Comparison of ENCODE assay signal across 8 cellular contexts in genomic region chr21:33976082-33976979, GRCh38.
DNase-seq lines count a peak whose midpoint lies in the region; ATAC-seq and TF ChIP-seq lines count a peak whose summit lies in the region.

No MANE protein-coding gene starts in this region.

- DNase-seq in activated gamma-delta T cell treated with Interleukin-2 at 50 U/mL for 16 hours (peak; percentile 52), activated gamma-delta T cell (lab: John Stamatoyannopoulos, UW) (no peak), fibroblast of pulmonary artery (ENCODE audit: low read depth) (peak; percentile 87), sciatic nerve (ENCODE audit: low spot score) (no peak), NCI-H1930 (lab: John Stamatoyannopoulos, UW) (no peak)
- DNase-seq in activated T-cell treated with anti-CD3 and anti-CD28 coated beads, Interleukin-2, amount 50 U/mL, for 1 hour, result peak; percentile 47

- no peaks in the 10 kb centered on the region for H3K36me3 ChIP-seq in OCI-LY3 (replicated peaks; ENCODE audit: low read depth, low read length)

- peak; percentile 44 for ATAC-seq in HG02970 (IDR thresholded peaks at IDR 0.05; ENCODE audit: low FRiP score, unreplicated experiment)
- ATAC-seq in sciatic nerve, result peak; percentile 75

- H3K4me3 ChIP-seq in OCI-LY3 (ENCODE audit: low read length), result peak overlapping the region; percentile 52
- peak overlapping the region; percentile 10 for H3K4me3 ChIP-seq in fibroblast of pulmonary artery (replicated peaks; ENCODE audit: low read depth, low read length)

- peak overlapping the region; percentile 62 for H2AFZ ChIP-seq in OCI-LY3 (ENCODE audit: low read depth, low read length)

- peak overlapping the region; percentile 51 for H3K9ac ChIP-seq in OCI-LY3 (ENCODE audit: low read length)

- peak overlapping the region; percentile 56 for H3K27ac ChIP-seq in OCI-LY3 (ENCODE audit: low read length)

- peak overlapping the region; percentile 75 for H3K4me2 ChIP-seq in OCI-LY3 (ENCODE audit: low read length)

- no peaks in the 10 kb centered on the region for H3K9me3 ChIP-seq in OCI-LY3 (ENCODE audit: insufficient read depth, low read length)

- H3K27me3 ChIP-seq in OCI-LY3 (ENCODE audit: low read depth, low read length), result no peaks in the 10 kb centered on the region

- no peaks in the 10 kb centered on the region for H4K20me1 ChIP-seq in OCI-LY3 (ENCODE audit: insufficient read depth, low read length)

- TF ChIP-seq CTCF in OCI-LY3 (IDR thresholded peaks at IDR 0.05; ENCODE audit: low read depth, low read length), result no peak
- no peak for TF ChIP-seq CTCF in fibroblast of pulmonary artery (IDR thresholded peaks at IDR 0.05; ENCODE audit: low read length, missing control alignments)

- H3K4me1 ChIP-seq in OCI-LY3 (ENCODE audit: low read length), result peaks cover 22% of the 10 kb centered on the region

- intact Hi-C loops in sciatic nerve (cut with DNase I), result no loop called here

- no peaks in the 10 kb centered on the region for H3K79me2 ChIP-seq in OCI-LY3 (ENCODE audit: low read length)

Comparison
In these comparisons a context has a peak if more than half of its experiments do, and no peak if none do; other contexts are left out.
1. DNase-seq: peak in activated gamma-delta T cell treated with Interleukin-2 at 50 U/mL for 16 hours (single experiment), activated T-cell treated with anti-CD3 and anti-CD28 coated beads, Interleukin-2, amount 50 U/mL, for 1 hour (single experiment) and fibroblast of pulmonary artery (single experiment); none in activated gamma-delta T cell (single experiment), sciatic nerve (single experiment) and NCI-H1930 (0 of 2).